In genomic region chr1:923131-923990, GRCh38 we compare ENCODE assay signal across 8 cellular contexts. TPM values are rescaled to one million over a fixed set of nuclear protein-coding genes. Genes with fewer than 3 reads are reported as not detected.
DNase-seq lines count a peak whose midpoint lies in the region; ATAC-seq, FAIRE-seq and TF ChIP-seq lines count a peak whose summit lies in the region.

SAMD11 (plus strand) TSS chr1:923923; CDS start chr1:924432, 509 bp downstream.

- TF ChIP-seq CTCF in AG09319 (IDR thresholded peaks at IDR 0.05; ENCODE audit: low read depth, low read length) (no peak; the same call in 1 of the 2 replicates), glutamatergic neuron (IDR thresholded peaks at IDR 0.05; ENCODE audit: partially characterized antibody, unreplicated experiment) (no peak), omental fat pad (IDR thresholded peaks at IDR 0.05) (no peak), thyroid gland (IDR thresholded peaks at IDR 0.05) (no peak)

- peak; percentile 61 for DNase-seq in AG09319 (ENCODE audit: extremely low read depth, low read depth)
- peak; percentile 75 for DNase-seq in HT-29 (ENCODE audit: low spot score)
- peak; percentile 70 for DNase-seq in RCC 7860 (ENCODE audit: low spot score)
- peak; percentile 71 for DNase-seq in activated naive CD4-positive, alpha-beta T cell treated with anti-CD3 and anti-CD28 coated beads, Interleukin-2, amount 50 U/mL, for 16 hours
- DNase-seq in glutamatergic neuron, result peak; percentile 91
- peak; percentile 51 for DNase-seq in omental fat pad (ENCODE audit: low spot score)
- peak; percentile 80 to 88 for DNase-seq in thyroid gland

- peaks cover 13% of the 10 kb centered on the region for H3K9me3 Mint-ChIP-seq in glutamatergic neuron (ENCODE audit: unreplicated experiment)

- H3K9me3 ChIP-seq in thyroid gland, result no peaks in the 10 kb centered on the region

- H3K4me1 Mint-ChIP-seq in glutamatergic neuron (ENCODE audit: low read depth, unreplicated experiment), result peaks cover 17% of the 10 kb centered on the region

- 4 to 13% methylated on average over 9 to 10 of the region's 72 CpGs for WGBS in thyroid gland, 2 donors

- intact Hi-C loops in thyroid gland (cut with DNase I), result no loop called here

- H3K27ac Mint-ChIP-seq in glutamatergic neuron (ENCODE audit: unreplicated experiment), result peak within 1 kb of the TSS; percentile 55

- peak within 1 kb of the TSS in 1 of 3 donors; percentile 52 for H3K27ac ChIP-seq in thyroid gland

- H3K4me3 ChIP-seq in thyroid gland (replicated peaks in 1 of 3), result peak within 1 kb of the TSS; percentile 10 to 44 (median 24)

- ATAC-seq in omental fat pad (ENCODE audit: low FRiP score) (peak; percentile 56), GM21786 (IDR thresholded peaks at IDR 0.05; ENCODE audit: unreplicated experiment) (no peak)

- peak within 1 kb of the TSS; percentile 86 for H3K4me3 Mint-ChIP-seq in glutamatergic neuron (ENCODE audit: unreplicated experiment)

- H3K36me3 Mint-ChIP-seq in glutamatergic neuron (ENCODE audit: unreplicated experiment), result peaks cover 3% of the 10 kb centered on the region

- no peak for TF ChIP-seq POLR2A in thyroid gland (IDR thresholded peaks at IDR 0.05)

- H3K27me3 Mint-ChIP-seq in glutamatergic neuron (ENCODE audit: unreplicated experiment), result peaks cover 24% of the 10 kb centered on the region

- no peaks in the 10 kb centered on the region for H3K36me3 ChIP-seq in thyroid gland

- peaks cover 18 to 46% of the 10 kb centered on the region in 2 donors for H3K4me1 ChIP-seq in thyroid gland

- peak; percentile 50 for FAIRE-seq in RCC 7860 (lab: Jason Lieb, UNC)

- H3K27me3 ChIP-seq in thyroid gland, result peaks cover 6% of the 10 kb centered on the region

RNA-seq across cellular contexts. Expression of gene SAMD11, which starts in this region (rescaled TPM):
- total RNA-seq in HT-29 (2014; rRNA removed; shearing (Covaris generic)), result 0.10 TPM in 1 of 2 replicates, not detected in the other
- total RNA-seq in glutamatergic neuron (ENCODE audit: unreplicated experiment) (46.2 TPM), omental fat pad (1 to 10 TPM in 3 of 4 donors, under 1 TPM in 1; 0.96 to 7.7 (median 1.3) TPM), thyroid gland (10 to 100 TPM in 1 of 4 donors, 1 to 10 TPM in 3; 4.1 to 11.2 (median 6.3) TPM)

Comparison
In these comparisons a context has a peak if more than half of its experiments do, and no peak if none do; other contexts are left out.
1. Peak in DNase-seq in HT-29; RNA of the gene not detected or under 1 TPM.